Comparison of ENCODE assay signal across 8 cellular contexts in the genomic region with DNA sequence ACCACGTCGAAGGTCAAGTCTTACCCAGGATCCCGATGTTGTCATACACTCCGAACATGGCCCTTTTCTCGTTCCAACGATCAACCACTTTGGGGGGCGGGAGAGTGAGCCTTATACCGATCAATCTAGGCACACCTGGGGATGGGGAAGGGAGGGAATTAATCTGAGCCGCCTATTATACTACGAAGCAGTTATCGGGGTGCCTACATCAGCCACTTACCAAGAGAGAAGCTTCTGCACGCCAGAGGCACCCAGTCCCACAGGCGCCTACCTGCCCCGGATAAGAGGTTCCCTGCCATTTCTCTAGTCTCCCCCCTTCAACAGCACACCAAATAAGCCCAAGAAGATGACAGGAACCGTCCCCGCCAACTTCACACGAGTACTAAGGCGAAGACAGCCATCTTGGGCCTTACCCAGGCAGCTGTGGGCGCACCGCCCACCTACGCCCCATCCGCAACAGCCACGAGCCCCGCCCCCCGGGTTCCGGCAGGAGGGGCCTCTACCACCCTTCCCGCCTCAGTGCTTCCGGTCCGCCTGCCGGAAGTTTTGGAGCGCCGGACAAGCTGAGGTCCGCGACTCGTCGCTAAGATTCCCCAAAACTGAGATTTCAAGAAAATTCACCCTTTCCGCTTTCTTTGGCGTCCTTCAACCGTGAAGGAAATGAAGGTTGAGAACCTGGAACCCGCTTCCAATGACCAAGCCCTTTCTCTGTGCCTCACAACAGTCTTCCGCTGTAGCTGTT. TPM values are rescaled to one million over a fixed set of nuclear protein-coding genes. Genes with fewer than 3 reads are reported as not detected.
DNase-seq lines count a peak whose midpoint lies in the region; ATAC-seq lines count a peak whose summit lies in the region.

Gene MRPL51 (minus strand): TSS at position 425 of the 742 bp plus-strand sequence. CDS start 126 bp downstream, at position 299.

- peaks cover 16 to 21% (median 19%) of the 10 kb centered on the region in 3 donors for H3K4me1 Mint-ChIP-seq in IgD-negative memory B cell

- H3K9me3 Mint-ChIP-seq in IgD-negative memory B cell = no peaks in the 10 kb centered on the region

- DNase-seq in DMS 273 (lab: John Stamatoyannopoulos, UW; ENCODE audit: unreplicated experiment) (peak; percentile 97), OCI-M1 (lab: John Stamatoyannopoulos, UW) (peak; percentile 98), activated T-cell treated with anti-CD3 and anti-CD28 coated beads for 24 hours (ENCODE audit: low read depth) (peak; percentile 97), epidermal melanocyte (ENCODE audit: insufficient read length, low spot score) (peak; percentile 86), middle frontal gyrus (ENCODE audit: extremely low spot score, low spot score) (peak; percentile 90)
- DNase-seq in stimulated activated CD8-positive, alpha-beta memory T cell treated with anti-CD3 and anti-CD28 coated beads, Interleukin-2, amount 100 ng/mL, for 1 hour (ENCODE audit: low read depth in 2 of 2) = peak; percentile 88 to 94

- no peaks in the 10 kb centered on the region for H3K27me3 Mint-ChIP-seq in IgD-negative memory B cell

- H3K4me3 Mint-ChIP-seq in IgD-negative memory B cell = peak within 1 kb of the TSS; percentile 88 to 99 (median 97)

- ATAC-seq in GM21528 (IDR thresholded peaks at IDR 0.05; ENCODE audit: low FRiP score, unreplicated experiment) = peak; percentile 69

- H3K36me3 Mint-ChIP-seq in IgD-negative memory B cell = no peaks in the 10 kb centered on the region

- H3K27ac Mint-ChIP-seq in IgD-negative memory B cell = peak within 1 kb of the TSS; percentile 83 to 99 (median 97)

RNA-seq across cellular contexts. Expression of gene MRPL51, which starts in this region (rescaled TPM):
- 165 TPM for polyA plus RNA-seq in IgD-negative memory B cell

Comparison
In these comparisons a context has a peak if more than half of its experiments do, and no peak if none do; other contexts are left out.
1. Peak in every context shown above with its lines: DNase-seq and ATAC-seq.